ENCODE assay signal across 16 cellular contexts in genomic region chr9:87505869-87506678, GRCh38. TPM values are rescaled to one million over a fixed set of nuclear protein-coding genes. Genes with fewer than 3 reads are reported as not detected.
DNase-seq lines count a peak whose midpoint lies in the region; ATAC-seq and TF ChIP-seq lines count a peak whose summit lies in the region.
"Had no signal": no experiment of that assay in that cellular context is flagged by ENCODE, and none has a peak within 500 bp of the region (broad histone marks: within the 10 kb centered on the region; RNA-seq: fewer than 3 reads in every experiment).

No MANE protein-coding gene starts in this region.

- intact Hi-C loops in left lung (cut with DNase I): loop anchor here in 1 of 2 donors (10.0 kb wide), 1 partner anchor 99 kb away; no protein-coding TSS in a partner anchor
- intact Hi-C loops in stomach (cut with DNase I; ENCODE audit: low total_unique reads): no loop called here
- intact Hi-C loops in activated CD4-positive, alpha-beta T cell treated with anti-CD3 and anti-CD28 coated beads, Interleukin-2, amount 10 ng/mL, durations not matched to agents 24 days and 14 days (cut with micrococcal nuclease): no loop called here
- intact Hi-C loops in activated CD4-positive, alpha-beta memory T cell treated with anti-CD3 and anti-CD28 coated beads for 36 hours (cut with micrococcal nuclease): loop anchor here (10.0 kb wide), 1 partner anchor 159 kb away; no protein-coding TSS in a partner anchor

- H3K4me3 Mint-ChIP-seq in WTC11: no peak overlapping the region
- H3K4me3 Mint-ChIP-seq in activated CD4-positive, alpha-beta T cell treated with anti-CD3 and anti-CD28 coated beads, Interleukin-2, amount 10 ng/mL, durations not matched to agents 24 days and 14 days: no peak overlapping the region
- no peak overlapping the region for H3K4me3 Mint-ChIP-seq in activated CD4-positive, alpha-beta memory T cell treated with anti-CD3 and anti-CD28 coated beads for 36 hours

- H3K27ac Mint-ChIP-seq in WTC11: no peak overlapping the region
- H3K27ac Mint-ChIP-seq in activated CD4-positive, alpha-beta T cell treated with anti-CD3 and anti-CD28 coated beads, Interleukin-2, amount 10 ng/mL, durations not matched to agents 24 days and 14 days: no peak overlapping the region
- no peak overlapping the region for H3K27ac Mint-ChIP-seq in activated CD4-positive, alpha-beta memory T cell treated with anti-CD3 and anti-CD28 coated beads for 36 hours

- CTCF ChIA-PET in HEK293 (lab: Yijun Ruan, JAX): interaction anchor here (1.2 kb wide), 1 partner anchor 163 kb away, joined by 3 read pairs; no protein-coding TSS in a partner anchor
- CTCF ChIA-PET in WTC11 (lab: Charles Lee): interaction anchor here (0.8 kb wide), 1 partner anchor 169 kb away, joined by 3 read pairs; no protein-coding TSS in a partner anchor
- CTCF ChIA-PET in activated CD4-positive, alpha-beta memory T cell treated with anti-CD3 and anti-CD28 coated beads for 36 hours (lab: Charles Lee): no interaction called here

- H3K36me3 ChIP-seq in HEK293 (ENCODE audit: control insufficient read depth in 2 of 2, insufficient read depth in 1 of 2, low read length in 2 of 2) (peaks cover 0 to 28% of the 10 kb centered on the region in 2 experiments; a peak in 2 of 3 replicates), left lung (peaks cover 0 to 40% of the 10 kb centered on the region in 2 donors), stomach (peaks cover 0 to 28% (median 9%) of the 10 kb centered on the region in 4 donors)

- no peaks in the 10 kb centered on the region for H3K27me3 Mint-ChIP-seq in WTC11 (ENCODE audit: low read depth)
- peaks cover 16% of the 10 kb centered on the region for H3K27me3 Mint-ChIP-seq in activated CD4-positive, alpha-beta T cell treated with anti-CD3 and anti-CD28 coated beads, Interleukin-2, amount 10 ng/mL, durations not matched to agents 24 days and 14 days
- peaks cover 16% of the 10 kb centered on the region for H3K27me3 Mint-ChIP-seq in activated CD4-positive, alpha-beta memory T cell treated with anti-CD3 and anti-CD28 coated beads for 36 hours

- no peaks in the 10 kb centered on the region for H3K9me3 Mint-ChIP-seq in WTC11
- no peaks in the 10 kb centered on the region for H3K9me3 Mint-ChIP-seq in activated CD4-positive, alpha-beta T cell treated with anti-CD3 and anti-CD28 coated beads, Interleukin-2, amount 10 ng/mL, durations not matched to agents 24 days and 14 days
- no peaks in the 10 kb centered on the region for H3K9me3 Mint-ChIP-seq in activated CD4-positive, alpha-beta memory T cell treated with anti-CD3 and anti-CD28 coated beads for 36 hours

- peaks cover 58% of the 10 kb centered on the region for H3K36me3 Mint-ChIP-seq in WTC11
- no peaks in the 10 kb centered on the region for H3K36me3 Mint-ChIP-seq in activated CD4-positive, alpha-beta T cell treated with anti-CD3 and anti-CD28 coated beads, Interleukin-2, amount 10 ng/mL, durations not matched to agents 24 days and 14 days (ENCODE audit: low read depth)
- no peaks in the 10 kb centered on the region for H3K36me3 Mint-ChIP-seq in activated CD4-positive, alpha-beta memory T cell treated with anti-CD3 and anti-CD28 coated beads for 36 hours

- H3K27me3 ChIP-seq in left lung: no peaks in the 10 kb centered on the region
- no peaks in the 10 kb centered on the region for H3K27me3 ChIP-seq in stomach

- H3K9me3 ChIP-seq in HEK293 (ENCODE audit: control insufficient read depth, insufficient read depth, low read depth, low read length) (no peaks in the 10 kb centered on the region), left lung (no peaks in the 10 kb centered on the region), stomach (no peaks in the 10 kb centered on the region)
- H3K9me3 ChIP-seq: SK-N-SH had no signal

- TF ChIP-seq CTCF in HEK293 (tag by site-specific recombination; IDR thresholded peaks at IDR 0.05) (no peak), WTC11 (IDR thresholded peaks at IDR 0.05) (no peak), left lung (IDR thresholded peaks at IDR 0.05) (no peak), stomach (IDR thresholded peaks at IDR 0.05) (no peak)

- peaks cover 28% of the 10 kb centered on the region for H3K4me1 Mint-ChIP-seq in WTC11
- peaks cover 2% of the 10 kb centered on the region for H3K4me1 Mint-ChIP-seq in activated CD4-positive, alpha-beta T cell treated with anti-CD3 and anti-CD28 coated beads, Interleukin-2, amount 10 ng/mL, durations not matched to agents 24 days and 14 days
- H3K4me1 Mint-ChIP-seq in activated CD4-positive, alpha-beta memory T cell treated with anti-CD3 and anti-CD28 coated beads for 36 hours (ENCODE audit: low read depth): no peaks in the 10 kb centered on the region

- no peak for DNase-seq in WTC11 (ENCODE audit: low spot score)
- no peak for DNase-seq in left lung
- DNase-seq in stomach: no peak
- no peak for DNase-seq in activated CD4-positive, alpha-beta T cell treated with anti-CD3 and anti-CD28 coated beads, Interleukin-2, amount 10 ng/mL, durations not matched to agents 24 days and 14 days
- DNase-seq in activated CD4-positive, alpha-beta memory T cell treated with anti-CD3 and anti-CD28 coated beads for 36 hours: no peak
- DNase-seq: DMS153, NCI-H1694, NCI-H2107, NCI-H446 treated with DMSO at 0.1 percent for 48 hours, NCI-H748 treated with DMSO at 0.1 percent for 48 hours, SK-N-SH had no signal

- H3K4me1 ChIP-seq in HEK293 (ENCODE audit: control insufficient read depth, insufficient read depth, low read length): peaks cover 6% of the 10 kb centered on the region; the same call in 1 of the 2 replicates
- H3K4me1 ChIP-seq in left lung: peaks cover 35 to 55% of the 10 kb centered on the region in 2 donors
- H3K4me1 ChIP-seq in stomach: peaks cover 7 to 78% (median 51%) of the 10 kb centered on the region in 4 donors

- no peak for TF ChIP-seq EP300 in stomach (IDR thresholded peaks at IDR 0.05)

- TF ChIP-seq POLR2A in stomach (IDR thresholded peaks at IDR 0.05): no peak

- POLR2A ChIA-PET in HEK293 (lab: Yijun Ruan, JAX) (no interaction called here), WTC11 (lab: Charles Lee) (no interaction called here)
- POLR2A ChIA-PET in activated CD4-positive, alpha-beta memory T cell treated with anti-CD3 and anti-CD28 coated beads for 36 hours (lab: Charles Lee): no interaction called here

- H3K4me3 ChIP-seq in HEK293 (ENCODE audit: low read depth, low read length): no peak overlapping the region
- H3K4me3 ChIP-seq in left lung: no peak overlapping the region
- no peak overlapping the region for H3K4me3 ChIP-seq in stomach
- H3K4me3 ChIP-seq: BLaER1 treated with 17β-estradiol and CSF1 and Interleukin-3, amounts not matched to agents 10 nM and 100 nM had no signal

- H3K27ac ChIP-seq in HEK293 (ENCODE audit: extremely low read depth, low read depth, low read length): no peak overlapping the region
- peak overlapping the region; percentile 41 to 58 for H3K27ac ChIP-seq in left lung
- peak overlapping the region in 3 of 5 donors; percentile 5 to 52 (median 13) for H3K27ac ChIP-seq in stomach
- H3K27ac ChIP-seq: BLaER1 treated with 17β-estradiol and CSF1 and Interleukin-3, amounts not matched to agents 10 nM and 100 nM had no signal

- ATAC-seq in WTC11 (no peak), left lung (peak; percentile 68), HG03460 (IDR thresholded peaks at IDR 0.05; ENCODE audit: unreplicated experiment) (no peak)
- ATAC-seq: Panc1, Right ventricle myocardium inferior had no signal

- WGBS in stomach, 5 donors: 73 to 92% (median 85%) methylated on average over 13 of the region's 13 CpGs

TF ChIP-seq in HEK293, 187 proteins besides CTCF, POLR2A, EP300 and RAD21 (continues in another document):
- peak; percentile 17; the same call in 1 of the 2 replicates for TF ChIP-seq ZNF585B (tag by site-specific recombination; IDR thresholded peaks at IDR 0.05)

TF ChIP-seq in WTC11, 78 proteins besides CTCF, POLR2A, EP300 and RAD21:
- no peak for TF ChIP-seq ZNF138 (CRISPR knock-in tag; conservative IDR thresholded peaks at IDR 0.05)
- TF ChIP-seq GABPB1 (CRISPR knock-in tag; IDR thresholded peaks at IDR 0.05): peak; percentile 57

RNA-seq across cellular contexts. Expression of gene DAPK1, which starts 8.4 kb away (rescaled TPM):
- total RNA-seq in WTC11 (2021): 127 to 130 TPM (median 129 TPM) in 3 replicates
- 100 to 1,000 TPM in 1 of 2 donors, 10 to 100 TPM in 1; 78.2 to 123 TPM for total RNA-seq in left lung
- total RNA-seq in stomach: 10 to 100 TPM; 40.3 to 88.7 (median 63.0) TPM
- 10 to 100 TPM in 1 of 3 donors, 1 to 10 TPM in 2; 9.0 to 11.5 (median 9.4) TPM for polyA plus RNA-seq in stomach
- 2.2 and 3.6 TPM in 2 replicates for total RNA-seq in activated CD4-positive, alpha-beta T cell treated with anti-CD3 and anti-CD28 coated beads, Interleukin-2, amount 10 ng/mL, durations not matched to agents 24 days and 14 days
- 1 to 10 TPM; 1.9 to 3.3 TPM for total RNA-seq in activated CD4-positive, alpha-beta memory T cell treated with anti-CD3 and anti-CD28 coated beads for 36 hours
